37 cellular contexts compared by ENCODE assay signal in genomic region chr1:58891347-58891746, GRCh38.
"Had no signal": no experiment of that assay in that cellular context is flagged by ENCODE, and none has a peak within 500 bp of the region (broad histone marks: within the 10 kb centered on the region; RNA-seq: fewer than 3 reads in every experiment).

No MANE protein-coding gene starts in this region.

- H3K9me3 ChIP-seq: adrenal gland, ascending aorta had no signal

- H3K4me3 Mint-ChIP-seq: activated B cell treated with CpG ODN at 0.5 μM for 24 hours; activated CD4-positive, alpha-beta memory T cell treated with anti-CD3 and anti-CD28 coated beads for 36 hours; activated CD4-positive, alpha-beta T cell treated with anti-CD3 and anti-CD28 coated beads, Interleukin-2, amount 10 ng/mL, durations not matched to agents 24 days and 14 days; activated CD8-positive, alpha-beta T cell treated with anti-CD3 and anti-CD28 coated beads for 36 hours; activated naive CD4-positive, alpha-beta T cell treated with anti-CD3 and anti-CD28 coated beads for 36 hours; activated naive CD8-positive, alpha-beta T cell treated with anti-CD3 and anti-CD28 coated beads for 36 hours; activated T-cell treated with anti-CD3 and anti-CD28 coated beads, Interleukin-2, amount 50 U/mL, for 4 hours; activated T-cell treated with anti-CD3 and anti-CD28 coated beads, Interleukin-2, amount 50 U/mL, for 72 hours; activated T-helper 1 cell treated with anti-CD3 and anti-CD28 coated beads, Interleukin-12 subunit alpha, Interleukin-12 subunit beta, Interleukin-2, Interleukin-4 antibody, amounts not matched to agents 30 ng/mL and 10 ng/mL and 1 ng/mL, durations not matched to agents 14 hours and 24 hours and 36 hours; activated T-helper 17 cell treated with anti-CD3 and anti-CD28 coated beads, Interleukin-2, amount 50 U/mL, for 72 hours; brain; central memory CD8-positive, alpha-beta T cell; T-helper 1 cell treated with Interleukin-12 subunit alpha and Interleukin-12 subunit beta and Interleukin-4 antibody, amounts not matched to agents 30 μg/mL and 1 μg/mL, for 36 hours; T-helper 2 cell treated with Interferon-gamma antibody and Interleukin-4, amounts not matched to agents 5 μg/mL and 100 μg/mL, for 36 hours had no signal

- DNase-seq: activated B cell treated with CpG ODN at 0.5 μM for 24 hours; activated CD4-positive, alpha-beta memory T cell treated with anti-CD3 and anti-CD28 coated beads for 36 hours; activated CD4-positive, alpha-beta T cell treated with anti-CD3 and anti-CD28 coated beads for 4 hours; activated CD4-positive, alpha-beta T cell treated with anti-CD3 and anti-CD28 coated beads, Interleukin-2, amount 10 ng/mL, durations not matched to agents 24 days and 14 days; activated CD4-positive, alpha-beta T cell treated with anti-CD3 and anti-CD28 coated beads, Interleukin-2, amount 50 U/mL, for 1 hour; activated CD4-positive, alpha-beta T cell treated with anti-CD3 and anti-CD28 coated beads, Interleukin-2, amount 50 U/mL, for 4 hours; activated CD4-positive, CD25-positive, alpha-beta regulatory T cell treated with anti-CD3 and anti-CD28 coated beads, Interleukin-2, amount 50 U/mL, for 72 hours; activated CD8-positive, alpha-beta memory T cell treated with anti-CD3 and anti-CD28 coated beads, Interleukin-2, amount 50 U/mL, for 4 hours; activated CD8-positive, alpha-beta T cell treated with anti-CD3 and anti-CD28 coated beads for 36 hours; activated effector memory CD4-positive, alpha-beta T cell treated with anti-CD3 and anti-CD28 coated beads, Interleukin-2, amount 50 U/mL, for 16 hours; activated gamma-delta T cell treated with Interleukin-2 at 50 U/mL for 16 hours; activated naive CD4-positive, alpha-beta T cell; activated naive CD4-positive, alpha-beta T cell treated with anti-CD3 and anti-CD28 coated beads for 36 hours; activated naive CD4-positive, alpha-beta T cell treated with anti-CD3 and anti-CD28 coated beads, Interleukin-2, amount 50 U/mL, for 16 hours; activated naive CD8-positive, alpha-beta T cell treated with anti-CD3 and anti-CD28 coated beads for 36 hours; activated T-cell treated with anti-CD3 and anti-CD28 coated beads for 4 hours; activated T-cell treated with anti-CD3 and anti-CD28 coated beads, Interleukin-2, amount 50 U/mL, for 1 hour; activated T-cell treated with anti-CD3 and anti-CD28 coated beads, Interleukin-2, amount 50 U/mL, for 4 hours; activated T-cell treated with anti-CD3 and anti-CD28 coated beads, Interleukin-2, amount 50 U/mL, for 72 hours; adrenal gland; amniotic stem cell; anterior cingulate cortex; caudate nucleus; cerebellar nuclear complex; T-helper 1 cell; T-helper 2 cell; T-helper 9 cell had no signal

- H3K9me3 Mint-ChIP-seq: activated B cell treated with CpG ODN at 0.5 μM for 24 hours; activated CD4-positive, alpha-beta memory T cell treated with anti-CD3 and anti-CD28 coated beads for 36 hours; activated CD8-positive, alpha-beta T cell treated with anti-CD3 and anti-CD28 coated beads for 36 hours; activated naive CD4-positive, alpha-beta T cell treated with anti-CD3 and anti-CD28 coated beads for 36 hours; activated naive CD8-positive, alpha-beta T cell treated with anti-CD3 and anti-CD28 coated beads for 36 hours; activated T-cell treated with anti-CD3 and anti-CD28 coated beads, Interleukin-2, amount 50 U/mL, for 4 hours; activated T-helper 17 cell treated with anti-CD3 and anti-CD28 coated beads, Interleukin-2, amount 50 U/mL, for 72 hours; brain; central memory CD8-positive, alpha-beta T cell; T-helper 1 cell treated with Interleukin-12 subunit alpha and Interleukin-12 subunit beta and Interleukin-4 antibody, amounts not matched to agents 30 μg/mL and 1 μg/mL, for 36 hours; T-helper 2 cell treated with Interferon-gamma antibody and Interleukin-4, amounts not matched to agents 5 μg/mL and 100 μg/mL, for 36 hours had no signal

- H3K4me1 Mint-ChIP-seq: activated T-helper 17 cell treated with anti-CD3 and anti-CD28 coated beads, Interleukin-2, amount 50 U/mL, for 72 hours had no signal

- H3K27me3 ChIP-seq: adrenal gland, ascending aorta, cardiac muscle cell had no signal

- H3K4me3 ChIP-seq: adrenal gland, ascending aorta, cardiac muscle cell had no signal

- H3K27me3 Mint-ChIP-seq: activated B cell treated with CpG ODN at 0.5 μM for 24 hours; activated CD8-positive, alpha-beta T cell treated with anti-CD3 and anti-CD28 coated beads for 36 hours; activated naive CD8-positive, alpha-beta T cell treated with anti-CD3 and anti-CD28 coated beads for 36 hours; central memory CD8-positive, alpha-beta T cell had no signal

- H3K36me3 Mint-ChIP-seq: activated CD4-positive, alpha-beta memory T cell treated with anti-CD3 and anti-CD28 coated beads for 36 hours; activated naive CD4-positive, alpha-beta T cell treated with anti-CD3 and anti-CD28 coated beads, Interleukin-2, amount 50 U/mL, for 72 hours; activated naive CD8-positive, alpha-beta T cell treated with anti-CD3 and anti-CD28 coated beads for 36 hours; brain had no signal

- H3K36me3 ChIP-seq: adrenal gland, ascending aorta, cardiac muscle cell had no signal

- H3K27ac Mint-ChIP-seq: activated B cell treated with CpG ODN at 0.5 μM for 24 hours; activated CD4-positive, alpha-beta memory T cell treated with anti-CD3 and anti-CD28 coated beads for 36 hours; activated CD4-positive, alpha-beta T cell treated with anti-CD3 and anti-CD28 coated beads, Interleukin-2, amount 10 ng/mL, durations not matched to agents 24 days and 14 days; activated CD8-positive, alpha-beta T cell treated with anti-CD3 and anti-CD28 coated beads for 36 hours; activated naive CD4-positive, alpha-beta T cell treated with anti-CD3 and anti-CD28 coated beads for 36 hours; activated naive CD4-positive, alpha-beta T cell treated with anti-CD3 and anti-CD28 coated beads, Interleukin-2, amount 50 U/mL, for 72 hours; activated naive CD8-positive, alpha-beta T cell treated with anti-CD3 and anti-CD28 coated beads for 36 hours; activated T-cell treated with anti-CD3 and anti-CD28 coated beads, Interleukin-2, amount 50 U/mL, for 72 hours; activated T-helper 1 cell treated with anti-CD3 and anti-CD28 coated beads, Interleukin-12 subunit alpha, Interleukin-12 subunit beta, Interleukin-2, Interleukin-4 antibody, amounts not matched to agents 30 ng/mL and 10 ng/mL and 1 ng/mL, durations not matched to agents 14 hours and 24 hours and 36 hours; activated T-helper 17 cell treated with anti-CD3 and anti-CD28 coated beads, Interleukin-2, amount 50 U/mL, for 72 hours; brain; T-helper 1 cell treated with Interleukin-12 subunit alpha and Interleukin-12 subunit beta and Interleukin-4 antibody, amounts not matched to agents 30 μg/mL and 1 μg/mL, for 36 hours; T-helper 2 cell treated with Interferon-gamma antibody and Interleukin-4, amounts not matched to agents 5 μg/mL and 100 μg/mL, for 36 hours had no signal

- ATAC-seq: activated CD8-positive, alpha-beta T cell treated with anti-CD3 and anti-CD28 coated beads for 36 hours; activated naive CD4-positive, alpha-beta T cell treated with anti-CD3 and anti-CD28 coated beads, Interleukin-2, amount 50 U/mL, for 72 hours; activated T-cell treated with anti-CD3 and anti-CD28 coated beads, Interleukin-2, amount 50 U/mL, for 4 hours; activated T-cell treated with anti-CD3 and anti-CD28 coated beads, Interleukin-2, amount 50 U/mL, for 72 hours; activated T-helper 17 cell treated with anti-CD3 and anti-CD28 coated beads, Interleukin-2, amount 50 U/mL, for 72 hours had no signal

- H3K27ac ChIP-seq: adrenal gland, ascending aorta, cardiac muscle cell, VCaP had no signal
